ENCODE assay signal across 7 cellular contexts in genomic region chr18:63320690-63321265, GRCh38. TPM values are rescaled to one million over a fixed set of nuclear protein-coding genes. Genes with fewer than 3 reads are reported as not detected.
DNase-seq lines count a peak whose midpoint lies in the region; ATAC-seq and TF ChIP-seq lines count a peak whose summit lies in the region.

No MANE protein-coding gene starts in this region.

- peaks cover 25% of the 10 kb centered on the region for H3K4me1 ChIP-seq in adipocyte (ENCODE audit: control insufficient read depth, insufficient read depth, low read length)
- peaks cover 19% of the 10 kb centered on the region for H3K4me1 ChIP-seq in skeletal muscle satellite cell (ENCODE audit: control insufficient read depth, insufficient read depth, low read length)

- H3K27me3 ChIP-seq in adipocyte (replicated peaks; ENCODE audit: control insufficient read depth, insufficient read depth, low read length) (no peaks in the 10 kb centered on the region), skeletal muscle satellite cell (ENCODE audit: control insufficient read depth, insufficient read depth, low read length) (peaks cover 20% of the 10 kb centered on the region)

- peak overlapping the region; percentile 76 for H3K4me3 ChIP-seq in adipocyte (ENCODE audit: low read length)
- H3K4me3 ChIP-seq in skeletal muscle satellite cell (ENCODE audit: low read length): peak overlapping the region; percentile 84

- DNase-seq in RPMI7951 (ENCODE audit: low read depth) (peak; percentile 38), adipocyte (ENCODE audit: low read depth) (no peak), hypothalamus (lab: John Stamatoyannopoulos, UW) (peak in 26 of 51 donors; percentile 17 to 74 (median 45))

- no peaks in the 10 kb centered on the region for H3K36me3 ChIP-seq in adipocyte (ENCODE audit: control insufficient read depth, insufficient read depth, low read length, severe bottlenecking)
- H3K36me3 ChIP-seq in skeletal muscle satellite cell (ENCODE audit: insufficient read depth, low read length): no peaks in the 10 kb centered on the region

- ATAC-seq in HG03342 (IDR thresholded peaks at IDR 0.05; ENCODE audit: unreplicated experiment): peak; percentile 6
- no peak for ATAC-seq in HG03378 (IDR thresholded peaks at IDR 0.05; ENCODE audit: unreplicated experiment)

- no peaks in the 10 kb centered on the region for H3K9me3 ChIP-seq in adipocyte (ENCODE audit: control insufficient read depth, low read length)
- no peaks in the 10 kb centered on the region for H3K9me3 ChIP-seq in skeletal muscle satellite cell (replicated peaks; ENCODE audit: low read length)

- TF ChIP-seq POLR2A in GM18526 (IDR thresholded peaks at IDR 0.05; ENCODE audit: extremely low read depth, insufficient read length): peak; percentile 43

- H3K4me2 ChIP-seq in skeletal muscle satellite cell (ENCODE audit: low read length): peak overlapping the region; percentile 70

- H3K9ac ChIP-seq in adipocyte (ENCODE audit: low read length) (peak overlapping the region; percentile 83), skeletal muscle satellite cell (ENCODE audit: low read depth, low read length) (peak overlapping the region; percentile 64)

RNA-seq across cellular contexts. Expression of gene BCL2, which starts 1.2 kb away (rescaled TPM):
- total RNA-seq in RPMI7951 (2014; rRNA removed; shearing (Covaris generic)): 0.84 and 1.4 TPM in 2 replicates
- total RNA-seq in skeletal muscle satellite cell (2012; rRNA removed): 0.66 and 1.5 TPM in 2 replicates

RNA-seq across cellular contexts. Expression of gene KDSR, which starts 46.2 kb away (rescaled TPM):
- total RNA-seq in RPMI7951 (2014; rRNA removed; shearing (Covaris generic)): 17.1 and 20.8 TPM in 2 replicates
- 30.8 and 37.8 TPM in 2 replicates for total RNA-seq in skeletal muscle satellite cell (2012; rRNA removed)
